22 cellular contexts compared by ENCODE assay signal in genomic region chrX:12360991-12361598, GRCh38.
A peak's percentile ranks its signal among the peaks of the same experiment; 100 is the strongest.
DNase-seq lines count a peak whose midpoint lies in the region; ATAC-seq and TF ChIP-seq lines count a peak whose summit lies in the region.
"Had no signal": no experiment of that assay in that cellular context is flagged by ENCODE, and none has a peak within 500 bp of the region (broad histone marks: within the 10 kb centered on the region; RNA-seq: fewer than 3 reads in every experiment).

No MANE protein-coding gene starts in this region.

- H3K79me2 ChIP-seq in GM23248 (ENCODE audit: insufficient read depth): no peaks in the 10 kb centered on the region

- H3K36me3 ChIP-seq in GM23248 (ENCODE audit: low read depth): no peaks in the 10 kb centered on the region
- H3K36me3 ChIP-seq: prostate gland had no signal

- no peaks in the 10 kb centered on the region for H4K20me1 ChIP-seq in GM23248 (ENCODE audit: insufficient read depth)

- H3K27ac Mint-ChIP-seq in osteocyte (ENCODE audit: unreplicated experiment): peak overlapping the region; percentile 20
- no peak overlapping the region for H3K27ac Mint-ChIP-seq in stimulated activated naive B cell treated with anti-CD40 and anti-IgM and Interleukin-4, amounts not matched to agents 10 μg/mL and 1 μg/mL and 100 μg/mL, for 72 hours
- H3K27ac Mint-ChIP-seq: activated CD4-positive, alpha-beta memory T cell treated with anti-CD3 and anti-CD28 coated beads for 36 hours; activated naive CD8-positive, alpha-beta T cell treated with anti-CD3 and anti-CD28 coated beads, Interleukin-2, amount 10 ng/mL, durations not matched to agents 7 days and 5 days; naive thymus-derived CD8-positive, alpha-beta T cell had no signal

- H3K4me1 ChIP-seq in GM23248 (ENCODE audit: insufficient read depth): no peaks in the 10 kb centered on the region
- H3K4me1 ChIP-seq: prostate gland had no signal

- H3K4me3 Mint-ChIP-seq in osteocyte (ENCODE audit: unreplicated experiment): no peak overlapping the region
- no peak overlapping the region for H3K4me3 Mint-ChIP-seq in stimulated activated naive B cell treated with anti-CD40 and anti-IgM and Interleukin-4, amounts not matched to agents 10 μg/mL and 1 μg/mL and 100 μg/mL, for 72 hours
- H3K4me3 Mint-ChIP-seq: activated CD4-positive, alpha-beta memory T cell treated with anti-CD3 and anti-CD28 coated beads for 36 hours; activated naive CD8-positive, alpha-beta T cell treated with anti-CD3 and anti-CD28 coated beads, Interleukin-2, amount 10 ng/mL, durations not matched to agents 7 days and 5 days; naive thymus-derived CD8-positive, alpha-beta T cell had no signal

- no peak overlapping the region for H2AFZ ChIP-seq in GM23248

- H3K9me3 Mint-ChIP-seq in osteocyte (ENCODE audit: unreplicated experiment): peaks cover 19% of the 10 kb centered on the region
- H3K9me3 Mint-ChIP-seq in stimulated activated naive B cell treated with anti-CD40 and anti-IgM and Interleukin-4, amounts not matched to agents 10 μg/mL and 1 μg/mL and 100 μg/mL, for 72 hours: peaks cover 0 to 4% of the 10 kb centered on the region in 2 donors
- H3K9me3 Mint-ChIP-seq: activated CD4-positive, alpha-beta memory T cell treated with anti-CD3 and anti-CD28 coated beads for 36 hours; activated naive CD8-positive, alpha-beta T cell treated with anti-CD3 and anti-CD28 coated beads, Interleukin-2, amount 10 ng/mL, durations not matched to agents 7 days and 5 days had no signal

- H3K4me3 ChIP-seq in cardiac fibroblast (replicated peaks in 1 of 2; ENCODE audit: low read depth in 2 of 2, low read length in 2 of 2): no peak overlapping the region
- H3K4me3 ChIP-seq in GM23248: no peak overlapping the region
- H3K4me3 ChIP-seq: K562, lung, prostate gland had no signal

- H3K9me3 ChIP-seq in GM23248 (ENCODE audit: low read depth): no peaks in the 10 kb centered on the region
- H3K9me3 ChIP-seq: prostate gland had no signal

- H3K27ac ChIP-seq in GM23248: no peak overlapping the region
- H3K27ac ChIP-seq: 22Rv1, HL-60, prostate gland, RWPE1, VCaP had no signal

- DNase-seq in NCI-H1092 treated with DMSO at 0.1 percent for 48 hours (lab: John Stamatoyannopoulos, UW) (peak; percentile 41), NCI-H1092 (lab: John Stamatoyannopoulos, UW) (no peak), NCI-H774 (lab: John Stamatoyannopoulos, UW) (peak; percentile 5), cardiac fibroblast (ENCODE audit: low read depth in 2 of 2) (peak; percentile 26 to 65), osteocyte (ENCODE audit: extremely low spot score, unreplicated experiment) (no peak), GM23248 (no peak)
- DNase-seq in stimulated activated naive B cell treated with anti-CD40 and anti-IgM and Interleukin-4, amounts not matched to agents 10 μg/mL and 1 μg/mL and 100 μg/mL, for 72 hours: no peak
- DNase-seq in activated CD8-positive, alpha-beta memory T cell treated with anti-CD3 and anti-CD28 coated beads, Interleukin-2, amount 50 U/mL, for 4 hours: no peak
- DNase-seq: activated CD4-positive, alpha-beta memory T cell treated with anti-CD3 and anti-CD28 coated beads for 36 hours; activated naive CD8-positive, alpha-beta T cell treated with anti-CD3 and anti-CD28 coated beads, Interleukin-2, amount 10 ng/mL, durations not matched to agents 7 days and 5 days; DMS79 treated with DMSO at 0.1 percent for 48 hours; naive thymus-derived CD8-positive, alpha-beta T cell; NCI-H1694; NCI-H524 treated with DMSO at 0.1 percent for 48 hours; stimulated activated naive CD4-positive, alpha-beta T cell treated with Interleukin-2 at 50 U/mL for 16 hours had no signal

- in situ Hi-C loops in GM23248 (cut with MboI): no loop called here

- no peaks in the 10 kb centered on the region for H3K27me3 Mint-ChIP-seq in osteocyte (ENCODE audit: unreplicated experiment)
- H3K27me3 Mint-ChIP-seq in stimulated activated naive B cell treated with anti-CD40 and anti-IgM and Interleukin-4, amounts not matched to agents 10 μg/mL and 1 μg/mL and 100 μg/mL, for 72 hours: peaks cover 0 to 12% of the 10 kb centered on the region in 2 donors
- H3K27me3 Mint-ChIP-seq: activated CD4-positive, alpha-beta memory T cell treated with anti-CD3 and anti-CD28 coated beads for 36 hours; activated naive CD8-positive, alpha-beta T cell treated with anti-CD3 and anti-CD28 coated beads, Interleukin-2, amount 10 ng/mL, durations not matched to agents 7 days and 5 days had no signal

- no peak overlapping the region for H3K4me2 ChIP-seq in GM23248 (ENCODE audit: unreplicated experiment)

- peaks cover 22% of the 10 kb centered on the region for H3K4me1 Mint-ChIP-seq in osteocyte (ENCODE audit: unreplicated experiment)
- no peaks in the 10 kb centered on the region for H3K4me1 Mint-ChIP-seq in stimulated activated naive B cell treated with anti-CD40 and anti-IgM and Interleukin-4, amounts not matched to agents 10 μg/mL and 1 μg/mL and 100 μg/mL, for 72 hours
- H3K4me1 Mint-ChIP-seq: activated naive CD8-positive, alpha-beta T cell treated with anti-CD3 and anti-CD28 coated beads, Interleukin-2, amount 10 ng/mL, durations not matched to agents 7 days and 5 days; naive thymus-derived CD8-positive, alpha-beta T cell had no signal

- no peaks in the 10 kb centered on the region for H3K27me3 ChIP-seq in GM23248 (replicated peaks; ENCODE audit: insufficient read depth)

- no peak overlapping the region for H3K9ac ChIP-seq in GM23248

- TF ChIP-seq CTCF in cardiac fibroblast (IDR thresholded peaks at IDR 0.05; ENCODE audit: low read depth, low read length) (no peak), osteocyte (IDR thresholded peaks at IDR 0.05) (no peak)

- ATAC-seq in stimulated activated naive B cell treated with anti-CD40 and anti-IgM and Interleukin-4, amounts not matched to agents 10 μg/mL and 1 μg/mL and 100 μg/mL, for 72 hours (replicated peaks): no peak
- ATAC-seq: K562; naive thymus-derived CD8-positive, alpha-beta T cell had no signal

- no peaks in the 10 kb centered on the region for H3F3A ChIP-seq in GM23248 (ENCODE audit: insufficient read depth)

- no peaks in the 10 kb centered on the region for H3K9me2 ChIP-seq in GM23248 (ENCODE audit: insufficient read depth)

- H3K36me3 Mint-ChIP-seq in osteocyte (ENCODE audit: unreplicated experiment): no peaks in the 10 kb centered on the region
- H3K36me3 Mint-ChIP-seq in stimulated activated naive B cell treated with anti-CD40 and anti-IgM and Interleukin-4, amounts not matched to agents 10 μg/mL and 1 μg/mL and 100 μg/mL, for 72 hours: no peaks in the 10 kb centered on the region
- H3K36me3 Mint-ChIP-seq: activated CD4-positive, alpha-beta memory T cell treated with anti-CD3 and anti-CD28 coated beads for 36 hours; activated naive CD8-positive, alpha-beta T cell treated with anti-CD3 and anti-CD28 coated beads, Interleukin-2, amount 10 ng/mL, durations not matched to agents 7 days and 5 days; naive thymus-derived CD8-positive, alpha-beta T cell had no signal

Comparison
In these comparisons a context has a peak if more than half of its experiments do, and no peak if none do; other contexts are left out.
1. DNase-seq: peak in NCI-H1092 treated with DMSO at 0.1 percent for 48 hours (single experiment), NCI-H774 (single experiment) and cardiac fibroblast (2 of 2); none in NCI-H1092 (single experiment), osteocyte (single experiment), stimulated activated naive B cell treated with anti-CD40 and anti-IgM and Interleukin-4, amounts not matched to agents 10 μg/mL and 1 μg/mL and 100 μg/mL, for 72 hours (single experiment), GM23248 (single experiment) and activated CD8-positive, alpha-beta memory T cell treated with anti-CD3 and anti-CD28 coated beads, Interleukin-2, amount 50 U/mL, for 4 hours (single experiment).